12 cellular contexts compared by ENCODE assay signal in the genomic region with DNA sequence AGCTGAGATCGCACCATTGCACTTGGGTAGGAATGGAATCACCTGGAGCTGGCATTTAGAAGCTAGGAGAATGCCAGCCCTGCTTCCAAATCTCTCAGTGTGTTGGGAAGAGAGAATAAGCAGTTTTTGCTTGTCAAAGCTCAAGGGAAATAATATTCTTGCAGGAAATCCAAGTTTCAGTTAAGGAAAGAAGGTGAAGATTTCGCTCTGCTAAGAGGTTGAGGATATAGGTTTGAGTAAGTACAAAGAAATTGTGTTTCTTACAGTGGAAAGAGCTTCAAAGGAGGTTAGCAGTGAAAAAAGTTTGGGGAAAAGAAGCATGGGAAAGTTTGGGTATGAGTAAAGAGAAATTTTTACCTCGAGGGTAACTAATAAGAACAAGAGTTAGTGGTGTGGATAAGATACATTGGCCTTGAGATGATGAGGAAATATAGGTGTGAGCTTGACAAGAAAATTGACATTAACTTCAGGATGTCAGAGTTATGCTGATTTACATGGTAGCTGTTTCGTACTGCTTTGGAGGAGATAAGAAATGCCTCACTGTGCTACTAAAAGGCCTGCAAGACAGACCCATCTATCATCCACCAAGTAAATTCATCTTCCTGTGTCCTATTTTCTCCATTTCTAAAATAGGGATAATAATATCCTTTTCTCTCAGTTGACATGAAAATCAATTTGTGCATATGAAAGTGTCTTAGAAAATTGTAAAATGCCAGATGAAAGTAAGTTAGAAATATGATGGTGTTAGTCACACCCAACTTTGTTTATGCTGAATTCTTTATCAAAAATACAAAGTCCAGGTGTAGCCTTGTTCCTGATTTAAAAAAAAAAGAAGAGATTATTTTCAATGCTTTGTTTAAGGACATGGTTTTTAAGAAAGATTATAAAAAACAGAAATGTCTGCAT. TPM values are rescaled to one million over a fixed set of nuclear protein-coding genes. Genes with fewer than 3 reads are reported as not detected.
DNase-seq lines count a peak whose midpoint lies in the region; ATAC-seq and TF ChIP-seq lines count a peak whose summit lies in the region.
"Had no signal": no experiment of that assay in that cellular context is flagged by ENCODE, and none has a peak within 500 bp of the region (broad histone marks: within the 10 kb centered on the region; RNA-seq: fewer than 3 reads in every experiment).

No MANE protein-coding gene starts in this region.

- peak overlapping the region; percentile 97 for H3K27ac Mint-ChIP-seq in chondrocyte (ENCODE audit: unreplicated experiment)
- H3K27ac Mint-ChIP-seq: activated T-cell treated with anti-CD3 and anti-CD28 coated beads, Interleukin-2, amount 50 U/mL, for 72 hours had no signal

- H3K4me1 Mint-ChIP-seq in chondrocyte (ENCODE audit: low read depth): peaks cover 96% of the 10 kb centered on the region

- CTCF ChIA-PET in PC-3 (lab: Charles Lee): interaction anchor here (1.3 kb wide), 1 partner anchor 12 kb away, joined by 3 read pairs; the partner anchor contains the start of gene HINT3

- POLR2A ChIA-PET in PC-3 (lab: Charles Lee; ENCODE audit: unreplicated experiment): interaction anchor here (0.5 kb wide), 1 partner anchor 13 kb away, joined by 3 read pairs; the partner anchor contains the start of gene HINT3

- no peaks in the 10 kb centered on the region for H3K79me2 ChIP-seq in PC-3 (ENCODE audit: low read length)

- H3K9ac ChIP-seq in PC-3 (ENCODE audit: low read length): 0 out of 2 replicates have a peak overlapping the region, but pooled peaks have one; percentile 12

- no peaks in the 10 kb centered on the region for H3K9me3 Mint-ChIP-seq in chondrocyte (ENCODE audit: low read depth)
- H3K9me3 Mint-ChIP-seq: activated T-cell treated with anti-CD3 and anti-CD28 coated beads, Interleukin-2, amount 50 U/mL, for 72 hours; nephron had no signal

- ATAC-seq in PC-3: no peak
- ATAC-seq: activated T-cell treated with anti-CD3 and anti-CD28 coated beads, Interleukin-2, amount 50 U/mL, for 72 hours had no signal

- H3F3A ChIP-seq in PC-3 (ENCODE audit: low read length, unreplicated experiment): no peaks in the 10 kb centered on the region

- H3K36me3 Mint-ChIP-seq in chondrocyte (ENCODE audit: low read depth): no peaks in the 10 kb centered on the region

- H4K20me1 ChIP-seq in PC-3 (ENCODE audit: low read length): no peaks in the 10 kb centered on the region

- WGBS in mesodermal cell (ENCODE audit: insufficient coverage in 2 of 2), 2 experiments: 90 to 93% methylated on average over 3 to 4 of the region's 4 CpGs

- no peaks in the 10 kb centered on the region for H3K27me3 Mint-ChIP-seq in chondrocyte (ENCODE audit: low read depth)

- no peak overlapping the region for H2AFZ ChIP-seq in PC-3 (ENCODE audit: low read length)

- DNase-seq in PC-3: no peak
- DNase-seq in chondrocyte (ENCODE audit: low spot score): no peak
- DNase-seq in tibial artery: no peak
- no peak for DNase-seq in NCI-H1092 treated with DMSO at 0.1 percent for 48 hours (lab: John Stamatoyannopoulos, UW)
- no peak for DNase-seq in HuH-7.5 (ENCODE audit: low spot score)
- no peak for DNase-seq in activated T-cell treated with anti-CD3 and anti-CD28 coated beads, Interleukin-2, amount 50 U/mL, for 1 hour
- DNase-seq: activated T-cell treated with anti-CD3 and anti-CD28 coated beads, Interleukin-2, amount 50 U/mL, for 72 hours; NCI-H510A treated with DMSO at 0.1 percent for 48 hours; stimulated activated CD4-positive, alpha-beta T cell treated with anti-CD3 and anti-CD28 coated beads, Interleukin-12 subunit alpha, Interleukin-12 subunit beta, amount 100 ng/mL, for 4 hours; stimulated activated CD8-positive, alpha-beta memory T cell treated with anti-CD3 and anti-CD28 coated beads, Interleukin-4, amount 100 ng/mL, for 48 hours had no signal

- no peaks in the 10 kb centered on the region for H3K9me2 ChIP-seq in PC-3 (replicated peaks; ENCODE audit: low read length)

- H3K4me3 ChIP-seq in PC-3 (ENCODE audit: low read length) (no peak overlapping the region), mesodermal cell (ENCODE audit: extremely low read depth, insufficient read depth, low read length, poor library complexity, severe bottlenecking) (no peak overlapping the region), tibial artery (no peak overlapping the region)

- H3K9me3 ChIP-seq in PC-3 (ENCODE audit: low read length) (no peaks in the 10 kb centered on the region), mesodermal cell (ENCODE audit: control insufficient read depth, low read length) (no peaks in the 10 kb centered on the region), tibial artery (no peaks in the 10 kb centered on the region)

- intact Hi-C loops in PC-3 (cut with micrococcal nuclease): loop anchor here (2.0 kb wide), 1 partner anchor 21 kb away; no protein-coding TSS in a partner anchor
- intact Hi-C loops in tibial artery (cut with DNase I; ENCODE audit: low total_unique reads): no loop called here

- no peak overlapping the region for H3K4me3 Mint-ChIP-seq in chondrocyte (ENCODE audit: unreplicated experiment)
- H3K4me3 Mint-ChIP-seq: activated T-cell treated with anti-CD3 and anti-CD28 coated beads, Interleukin-2, amount 50 U/mL, for 72 hours; nephron had no signal

- no peak for TF ChIP-seq CTCF in PC-3 (conservative IDR thresholded peaks at IDR 0.05; ENCODE audit: low read depth, low read length)
- TF ChIP-seq CTCF in chondrocyte (IDR thresholded peaks at IDR 0.05): no peak
- no peak for TF ChIP-seq CTCF in tibial artery (IDR thresholded peaks at IDR 0.05)

- H3K27me3 ChIP-seq in PC-3 (ENCODE audit: low read length) (no peaks in the 10 kb centered on the region), tibial artery (no peaks in the 10 kb centered on the region)

- H3K4me1 ChIP-seq in PC-3 (ENCODE audit: insufficient read depth, low read length) (peaks cover 69% of the 10 kb centered on the region), mesodermal cell (ENCODE audit: control insufficient read depth, insufficient read depth, low read length, poor library complexity, severe bottlenecking) (peaks cover 76% of the 10 kb centered on the region), tibial artery (peaks cover 6 to 43% (median 15%) of the 10 kb centered on the region in 4 donors)

- H3K36me3 ChIP-seq in PC-3 (ENCODE audit: low read depth, low read length) (no peaks in the 10 kb centered on the region), mesodermal cell (ENCODE audit: control insufficient read depth, insufficient read depth, low read length) (no peaks in the 10 kb centered on the region), tibial artery (no peaks in the 10 kb centered on the region)

- H3K4me2 ChIP-seq in PC-3 (ENCODE audit: low read length): peak overlapping the region; percentile 56

- BruUV-seq in PC-3 (replicated peaks; lab: Mats Ljungman, UMichigan): no TSS peak

- H3K27ac ChIP-seq in PC-3 (ENCODE audit: low read length) (peak overlapping the region; percentile 82), mesodermal cell (ENCODE audit: low read depth, low read length, severe bottlenecking) (peak overlapping the region; percentile 93), tibial artery (peak overlapping the region; percentile 49 to 67)

RNA-seq across cellular contexts. Expression of gene HINT3, which starts 12.8 kb away (rescaled TPM):
- total RNA-seq in PC-3 (2014; rRNA removed) (7.8 and 8.0 TPM in 2 replicates), chondrocyte (15.7 to 19.7 TPM (median 19.3 TPM) in 3 replicates)
- polyA plus RNA-seq in mesodermal cell (2013, experiment 1 of 2): 12.2 TPM
- polyA plus RNA-seq in mesodermal cell (2013, experiment 2 of 2): 12.5 TPM

RNA-seq across cellular contexts. Expression of gene TRMT11, which starts 42.6 kb away (rescaled TPM):
- total RNA-seq in PC-3 (2014; rRNA removed): 17.9 and 23.5 TPM in 2 replicates
- total RNA-seq in chondrocyte: 12.0 to 21.0 TPM (median 15.4 TPM) in 3 replicates
- polyA plus RNA-seq in mesodermal cell (2013, experiment 1 of 2): 22.2 TPM
- 22.8 TPM for polyA plus RNA-seq in mesodermal cell (2013, experiment 2 of 2)
